Comparison of ENCODE assay signal across 8 cellular contexts in genomic region chr19:43618921-43619261, GRCh38. TPM values are rescaled to one million over a fixed set of nuclear protein-coding genes. Genes with fewer than 3 reads are reported as not detected.
DNase-seq lines count a peak whose midpoint lies in the region; ATAC-seq and TF ChIP-seq lines count a peak whose summit lies in the region.

No MANE protein-coding gene starts in this region.

- H3K4me3 ChIP-seq in iPS-15b (ENCODE audit: low read depth, low read length): peak overlapping the region; percentile 78

- no peaks in the 10 kb centered on the region for H3K9me3 ChIP-seq in iPS-15b (ENCODE audit: control insufficient read depth, insufficient read depth, low read length)

- DNase-seq in CD14-positive monocyte (ENCODE audit: low spot score): no peak
- DNase-seq in OCI-M1 (lab: John Stamatoyannopoulos, UW): peak; percentile 94
- peak; percentile 22 for DNase-seq in amniotic epithelial cell (ENCODE audit: low read depth)
- peak; percentile 30 to 44 for DNase-seq in stimulated activated CD4-positive, alpha-beta T cell treated with anti-CD3 and anti-CD28 coated beads, Interleukin-12 subunit alpha, Interleukin-12 subunit beta, amount 100 ng/mL, for 24 hours (ENCODE audit: low read depth in 2 of 2)
- DNase-seq in A172 (ENCODE audit: low spot score): no peak

- H3K27me3 ChIP-seq in iPS-15b (ENCODE audit: control insufficient read depth, insufficient read depth, low read length): no peaks in the 10 kb centered on the region

- H3K36me3 Mint-ChIP-seq in CD14-positive monocyte: peaks cover 5% of the 10 kb centered on the region in 2 donors

- intact Hi-C loops in CD14-positive monocyte (cut with micrococcal nuclease): loop anchor here in 1 of 2 donors (2.0 kb wide), 1 partner anchor 22 kb away; the partner anchor contains the start of genes IRGQ and ZNF576

- H3K9me3 Mint-ChIP-seq in CD14-positive monocyte: peaks cover 0 to 1% (median 0%) of the 10 kb centered on the region in 7 donors

- H3K9ac ChIP-seq in iPS-15b (ENCODE audit: low read depth, low read length): peak overlapping the region; percentile 91

- no peaks in the 10 kb centered on the region for H3K36me3 ChIP-seq in iPS-15b (ENCODE audit: control insufficient read depth, insufficient read depth, low read length)

- H3K4me1 ChIP-seq in iPS-15b (ENCODE audit: control insufficient read depth, insufficient read depth, low read length): peaks cover 6% of the 10 kb centered on the region

- ATAC-seq in GM19328 (IDR thresholded peaks at IDR 0.05; ENCODE audit: unreplicated experiment) (peak; percentile 21), HG03460 (IDR thresholded peaks at IDR 0.05; ENCODE audit: unreplicated experiment) (peak; percentile 27)

- H3K4me1 Mint-ChIP-seq in CD14-positive monocyte: peaks cover 14% of the 10 kb centered on the region

- peak overlapping the region; percentile 87 to 96 (median 93) for H3K27ac Mint-ChIP-seq in CD14-positive monocyte

- no peak for TF ChIP-seq CTCF in CD14-positive monocyte (IDR thresholded peaks at IDR 0.05)

- H3K27me3 Mint-ChIP-seq in CD14-positive monocyte (ENCODE audit: low read depth in 3 of 3): peaks cover 0 to 7% (median 3%) of the 10 kb centered on the region in 3 donors

- H3K4me3 Mint-ChIP-seq in CD14-positive monocyte: peak overlapping the region; percentile 92 to 96

RNA-seq across cellular contexts. Expression of gene ZNF428, which starts 0.5 kb away (rescaled TPM):
- polyA plus RNA-seq in CD14-positive monocyte: 1 to 10 TPM; 3.8 to 3.9 TPM
- total RNA-seq in A172 (2014; rRNA removed; shearing (Covaris generic)): 56.8 and 59.2 TPM in 2 replicates

RNA-seq across cellular contexts. Expression of gene SRRM5, which starts 7.0 kb away (rescaled TPM):
- polyA plus RNA-seq in CD14-positive monocyte: not detected
- not detected in 2 replicates for total RNA-seq in A172 (2014; rRNA removed; shearing (Covaris generic))

RNA-seq across cellular contexts. Expression of gene CADM4, which starts 20.8 kb away (rescaled TPM):
- under 1 TPM; 0.10 to 0.31 TPM for polyA plus RNA-seq in CD14-positive monocyte
- 78.5 and 139 TPM in 2 replicates for total RNA-seq in A172 (2014; rRNA removed; shearing (Covaris generic))

RNA-seq across cellular contexts. Expression of gene ZNF576, which starts 22.5 kb away (rescaled TPM):
- 1 to 10 TPM; 7.2 to 8.4 TPM for polyA plus RNA-seq in CD14-positive monocyte
- total RNA-seq in A172 (2014; rRNA removed; shearing (Covaris generic)): 15.8 and 22.5 TPM in 2 replicates

RNA-seq across cellular contexts. Expression of gene IRGQ, which starts 23.0 kb away (rescaled TPM):
- 1 to 10 TPM; 1.8 to 2.9 TPM for polyA plus RNA-seq in CD14-positive monocyte
- total RNA-seq in A172 (2014; rRNA removed; shearing (Covaris generic)): 22.0 and 37.2 TPM in 2 replicates

Comparison
In these comparisons a context has a peak if more than half of its experiments do, and no peak if none do; other contexts are left out.
1. DNase-seq: peak in OCI-M1 (single experiment), amniotic epithelial cell (single experiment) and stimulated activated CD4-positive, alpha-beta T cell treated with anti-CD3 and anti-CD28 coated beads, Interleukin-12 subunit alpha, Interleukin-12 subunit beta, amount 100 ng/mL, for 24 hours (2 of 2); none in CD14-positive monocyte (single experiment) and A172 (single experiment).